Comparison of ENCODE assay signal across 1 cellular context in genomic region chr5:41122459-41122858, GRCh38.
TF ChIP-seq lines count a peak whose summit lies in the region.

No MANE protein-coding gene starts in this region.

TF ChIP-seq in GM12878, 131 proteins besides CTCF, POLR2A, EP300 and RAD21 (continued from another document):
- TF ChIP-seq IKZF2 (IDR thresholded peaks at IDR 0.05) (no peak), CBX5 (IDR thresholded peaks at IDR 0.05; ENCODE audit: low read depth) (no peak), ZNF207 (IDR thresholded peaks at IDR 0.05; ENCODE audit: borderline replicate concordance) (no peak), YY1 (IDR thresholded peaks at IDR 0.05; ENCODE audit: low read depth, low read length) (no peak), IRF4 (IDR thresholded peaks at IDR 0.05; ENCODE audit: low read depth, low read length) (no peak)
